13 cellular contexts compared by ENCODE assay signal in genomic region chr6:18488526-18489270, GRCh38.
DNase-seq lines count a peak whose midpoint lies in the region; ATAC-seq and TF ChIP-seq lines count a peak whose summit lies in the region.
"Had no signal": no experiment of that assay in that cellular context is flagged by ENCODE, and none has a peak within 500 bp of the region (broad histone marks: within the 10 kb centered on the region; RNA-seq: fewer than 3 reads in every experiment).

No MANE protein-coding gene starts in this region.

- WGBS in hepatocyte (ENCODE audit: low lambda C conversion rate, missing lambda C conversion rate) = 60% methylated on average over 5 of the region's 5 CpGs

- H3K36me3 Mint-ChIP-seq in HFFc6 (ENCODE audit: low read depth) = no peaks in the 10 kb centered on the region
- H3K36me3 Mint-ChIP-seq: activated naive CD4-positive, alpha-beta T cell treated with anti-CD3 and anti-CD28 coated beads, Interleukin-2, amount 10 ng/mL, durations not matched to agents 7 days and 5 days; CD14-positive monocyte had no signal

- H3K9me2 ChIP-seq in hepatocyte (replicated peaks; ENCODE audit: insufficient read depth) = no peaks in the 10 kb centered on the region

- H3K4me1 Mint-ChIP-seq in HFFc6 (ENCODE audit: low read depth) = peaks cover 13% of the 10 kb centered on the region

- TF ChIP-seq CTCF in hepatocyte (IDR thresholded peaks at IDR 0.05; ENCODE audit: poor library complexity) (no peak), HFFc6 (IDR thresholded peaks at IDR 0.05) (no peak)

- H3K9me3 Mint-ChIP-seq in HFFc6 = no peaks in the 10 kb centered on the region
- H3K9me3 Mint-ChIP-seq: activated naive CD4-positive, alpha-beta T cell treated with anti-CD3 and anti-CD28 coated beads, Interleukin-2, amount 10 ng/mL, durations not matched to agents 7 days and 5 days; CD14-positive monocyte had no signal

- peak overlapping the region; percentile 31 for H3K27ac ChIP-seq in hepatocyte

- peaks cover 7% of the 10 kb centered on the region for H3K27me3 Mint-ChIP-seq in HFFc6 (ENCODE audit: insufficient read depth)

- H3K27ac Mint-ChIP-seq in HFFc6 = no peak overlapping the region
- H3K27ac Mint-ChIP-seq: activated naive CD4-positive, alpha-beta T cell treated with anti-CD3 and anti-CD28 coated beads, Interleukin-2, amount 10 ng/mL, durations not matched to agents 7 days and 5 days; CD14-positive monocyte had no signal

- no peaks in the 10 kb centered on the region for H3K79me2 ChIP-seq in hepatocyte

- no peaks in the 10 kb centered on the region for H3K9me3 ChIP-seq in hepatocyte (ENCODE audit: low read depth)

- no peak overlapping the region for H2AFZ ChIP-seq in hepatocyte

- in situ Hi-C loops in Caki2 (cut with HindIII; ENCODE audit: low pct_unique_long_range_greater_than_20kb, low sequenced_read_pairs) = loop anchor here (25.0 kb wide), 1 partner anchor 101 kb away; the partner anchor contains the start of gene RNF144B

- no peaks in the 10 kb centered on the region for H4K20me1 ChIP-seq in hepatocyte (ENCODE audit: insufficient read depth, poor library complexity, severe bottlenecking)

- no peak overlapping the region for H3K4me2 ChIP-seq in hepatocyte

- no peak for ATAC-seq in stimulated activated naive CD8-positive, alpha-beta T cell treated with anti-CD3 and anti-CD28 coated beads, Interleukin-15, Interleukin-2, amounts not matched to agents 100 U/mL and 50 U/mL, for 24 hours
- ATAC-seq in GM19324 (IDR thresholded peaks at IDR 0.05; ENCODE audit: low FRiP score, unreplicated experiment) = no peak

- H3K4me3 ChIP-seq in hepatocyte = no peak overlapping the region

- H3K27me3 ChIP-seq in hepatocyte = peaks cover 2% of the 10 kb centered on the region

- no peaks in the 10 kb centered on the region for H3K36me3 ChIP-seq in hepatocyte (replicated peaks; ENCODE audit: insufficient read depth, low read depth)

- no peaks in the 10 kb centered on the region for H3K4me1 ChIP-seq in hepatocyte (ENCODE audit: insufficient read depth)

- H3K4me3 Mint-ChIP-seq in HFFc6 = no peak overlapping the region
- H3K4me3 Mint-ChIP-seq: activated naive CD4-positive, alpha-beta T cell treated with anti-CD3 and anti-CD28 coated beads, Interleukin-2, amount 10 ng/mL, durations not matched to agents 7 days and 5 days; CD14-positive monocyte had no signal

- peak; percentile 84 for DNase-seq in Caki2 (ENCODE audit: low read depth)
- peak; percentile 39 for DNase-seq in HT1080 (ENCODE audit: low read depth)
- peak; percentile 88 for DNase-seq in astrocyte of the hippocampus (ENCODE audit: low read depth, low spot score)
- DNase-seq in hepatocyte (ENCODE audit: low spot score) = no peak
- DNase-seq in stimulated activated naive CD8-positive, alpha-beta T cell treated with anti-CD3 and anti-CD28 coated beads, Interleukin-15, Interleukin-2, amounts not matched to agents 100 U/mL and 50 U/mL, for 24 hours = no peak
- no peak for DNase-seq in HuH-7 (ENCODE audit: low spot score)
- DNase-seq in HFFc6 = no peak
- DNase-seq: activated CD4-positive, alpha-beta T cell treated with anti-CD3 and anti-CD28 coated beads, Interleukin-2, amount 50 U/mL, for 1 hour; activated naive CD4-positive, alpha-beta T cell treated with anti-CD3 and anti-CD28 coated beads, Interleukin-2, amount 10 ng/mL, durations not matched to agents 7 days and 5 days; stimulated activated CD4-positive, alpha-beta T cell treated with anti-CD3 and anti-CD28 coated beads, Interleukin-2, amount 100 ng/mL, for 24 hours; SW 1271 had no signal

Comparison
In these comparisons a context has a peak if more than half of its experiments do, and no peak if none do; other contexts are left out.
1. DNase-seq: peak in Caki2 (single experiment), HT1080 (single experiment) and astrocyte of the hippocampus (single experiment); none in hepatocyte (single experiment), stimulated activated naive CD8-positive, alpha-beta T cell treated with anti-CD3 and anti-CD28 coated beads, Interleukin-15, Interleukin-2, amounts not matched to agents 100 U/mL and 50 U/mL, for 24 hours (single experiment), HuH-7 (single experiment) and HFFc6 (single experiment).